ENCODE assay signal across 1 cellular context in genomic region chr6:138116661-138116999, GRCh38.
A peak's percentile ranks its signal among the peaks of the same experiment; 100 is the strongest.
TF ChIP-seq lines count a peak whose summit lies in the region.

No MANE protein-coding gene starts in this region.

TF ChIP-seq in K562, 482 proteins besides CTCF, POLR2A, EP300 and RAD21:
- TF ChIP-seq RBM25 (IDR thresholded peaks at IDR 0.05; ENCODE audit: low read depth, low read length, severe bottlenecking) (peak; percentile 70), ZNF318 (IDR thresholded peaks at IDR 0.05; ENCODE audit: borderline replicate concordance in 1 of 2, low read depth in 1 of 2) (no peak), RNF219 (CRISPR knock-in tag; IDR thresholded peaks at IDR 0.05) (no peak), ZBTB49 (CRISPR knock-in tag; IDR thresholded peaks at IDR 0.05; ENCODE audit: borderline replicate concordance) (no peak), CSDE1 (IDR thresholded peaks at IDR 0.05) (no peak), ZNF165 (CRISPR knock-in tag; IDR thresholded peaks at IDR 0.05; ENCODE audit: borderline replicate concordance) (no peak), TSC22D4 (tag; IDR thresholded peaks at IDR 0.05) (no peak), ZFPM2 (CRISPR knock-in tag; IDR thresholded peaks at IDR 0.05) (no peak)
